In the genomic region with DNA sequence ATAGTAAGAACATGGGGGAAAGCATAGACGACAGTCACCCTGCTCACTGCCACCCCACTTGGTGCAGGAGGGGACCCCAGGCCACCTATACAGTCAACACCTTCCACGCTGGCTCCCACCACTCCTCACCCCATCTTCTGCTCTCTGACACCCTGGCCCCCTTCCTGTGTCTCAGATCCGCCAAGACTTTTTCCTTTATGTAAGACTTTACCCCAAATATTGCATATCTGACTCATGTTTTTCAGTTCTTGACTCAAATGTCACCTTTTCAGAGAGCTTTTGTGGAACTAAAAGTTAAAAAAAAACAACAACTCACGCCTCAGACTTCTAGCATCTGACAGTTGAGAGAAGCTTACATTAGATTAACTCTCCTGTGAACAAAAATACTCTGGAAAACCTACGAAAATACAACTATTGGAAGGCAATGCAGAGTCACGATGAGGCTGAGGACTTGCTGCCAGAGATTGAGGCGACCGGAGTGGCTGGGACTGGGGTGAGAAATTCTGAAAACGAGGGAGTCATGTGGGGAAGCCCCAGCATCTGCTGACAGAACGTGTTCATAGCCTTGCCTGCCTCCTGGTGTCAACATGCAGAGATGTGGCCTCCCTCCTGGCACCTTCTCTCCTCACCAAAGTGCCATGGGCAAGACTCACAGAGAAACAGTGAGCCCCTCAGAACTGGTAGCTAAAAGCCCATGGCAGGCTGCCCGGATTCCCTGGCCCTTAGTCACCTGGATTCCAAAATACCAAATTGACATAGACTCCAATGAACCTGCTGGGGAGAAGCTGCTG, we compare ENCODE assay signal across 8 cellular contexts. TPM values are rescaled to one million over a fixed set of nuclear protein-coding genes. Genes with fewer than 3 reads are reported as not detected.
DNase-seq lines count a peak whose midpoint lies in the region; ATAC-seq and TF ChIP-seq lines count a peak whose summit lies in the region.

No MANE protein-coding gene starts in this region.

- H2BK120ac ChIP-seq in neuronal stem cell (ENCODE audit: low read depth, low read length): no peak overlapping the region

- H3K27me3 Mint-ChIP-seq in activated T-cell treated with anti-CD3 and anti-CD28 coated beads, Interleukin-2, amount 50 U/mL, for 72 hours (ENCODE audit: low read depth): peaks cover 31% of the 10 kb centered on the region

- H4K8ac ChIP-seq in neuronal stem cell (ENCODE audit: low read depth, low read length): no peak overlapping the region

- DNase-seq in A673 (ENCODE audit: low spot score) (peak; percentile 8), neuronal stem cell (ENCODE audit: low spot score) (no peak), tibial nerve (ENCODE audit: low spot score in 2 of 2) (no peak), NCI-H1092 (lab: John Stamatoyannopoulos, UW) (no peak)
- DNase-seq in activated T-cell treated with anti-CD3 and anti-CD28 coated beads, Interleukin-2, amount 50 U/mL, for 72 hours: peak; percentile 71 to 74
- peak; percentile 8 for DNase-seq in stimulated activated CD8-positive, alpha-beta memory T cell treated with anti-CD3 and anti-CD28 coated beads, Interleukin-4, amount 100 ng/mL, for 24 hours (ENCODE audit: low read depth)

- no peak overlapping the region for H2AFZ ChIP-seq in neuronal stem cell (ENCODE audit: low read length)

- no peak overlapping the region for H3K9ac ChIP-seq in neuronal stem cell (ENCODE audit: low read depth, low read length, poor library complexity)

- H3K27ac ChIP-seq in A673 (ENCODE audit: low read depth, low read length, poor library complexity, severe bottlenecking) (no peak overlapping the region), neuronal stem cell (replicated peaks; ENCODE audit: low read length) (no peak overlapping the region), tibial nerve (no peak overlapping the region)

- H2AK5ac ChIP-seq in neuronal stem cell (ENCODE audit: low read depth, low read length): no peak overlapping the region

- ATAC-seq in GM19035 (IDR thresholded peaks at IDR 0.05; ENCODE audit: unreplicated experiment): peak; percentile 85
- ATAC-seq in HG03039 (IDR thresholded peaks at IDR 0.05; ENCODE audit: unreplicated experiment): peak; percentile 63
- ATAC-seq in activated T-cell treated with anti-CD3 and anti-CD28 coated beads, Interleukin-2, amount 50 U/mL, for 72 hours (replicated peaks in 1 of 2): peak; percentile 93 to 95

- H3K18ac ChIP-seq in neuronal stem cell (ENCODE audit: low read length): no peak overlapping the region

- TF ChIP-seq CTCF in A673 (conservative IDR thresholded peaks at IDR 0.05; ENCODE audit: low read depth, low read length) (no peak), tibial nerve (IDR thresholded peaks at IDR 0.05) (no peak)

- no TSS peak for BruUV-seq in A673 (replicated peaks; lab: Mats Ljungman, UMichigan)

- H3K14ac ChIP-seq in neuronal stem cell (ENCODE audit: low read length): no peak overlapping the region

- H3K4me3 Mint-ChIP-seq in activated T-cell treated with anti-CD3 and anti-CD28 coated beads, Interleukin-2, amount 50 U/mL, for 72 hours: peak overlapping the region; percentile 53 to 88

- POLR2A ChIA-PET in A673 (lab: Charles Lee; ENCODE audit: low non-redundant PET): no interaction called here

- CTCF ChIA-PET in A673 (lab: Charles Lee): no interaction called here

- H3K36me3 ChIP-seq in A673 (ENCODE audit: insufficient read depth, low read length, poor library complexity, severe bottlenecking): no peaks in the 10 kb centered on the region
- H3K36me3 ChIP-seq in neuronal stem cell (replicated peaks in 1 of 2; ENCODE audit: control insufficient read depth in 2 of 2, insufficient read depth in 2 of 2, low read length in 2 of 2): no peaks in the 10 kb centered on the region
- H3K36me3 ChIP-seq in tibial nerve: no peaks in the 10 kb centered on the region

- no CpG with 5 or more reads among the region's 11 CpGs for WGBS in neuronal stem cell (ENCODE audit: extremely low coverage in 2 of 2, insufficient read length in 2 of 2, insufficient replicate concordance in 1 of 2), 2 donors
- WGBS in tibial nerve, 2 donors: 70 to 76% methylated on average over 11 of the region's 11 CpGs

- no peak overlapping the region for H4K91ac ChIP-seq in neuronal stem cell (ENCODE audit: low read depth, low read length, poor library complexity)

- no peaks in the 10 kb centered on the region for H3K27me3 ChIP-seq in A673 (replicated peaks; ENCODE audit: insufficient read depth, low read depth, low read length, poor library complexity)
- H3K27me3 ChIP-seq in neuronal stem cell (ENCODE audit: control insufficient read depth in 3 of 3, insufficient read depth in 3 of 3, low read depth in 1 of 3, low read length in 3 of 3): no peaks in the 10 kb centered on the region
- H3K27me3 ChIP-seq in tibial nerve: no peaks in the 10 kb centered on the region

- H3K4me1 Mint-ChIP-seq in activated T-cell treated with anti-CD3 and anti-CD28 coated beads, Interleukin-2, amount 50 U/mL, for 72 hours (ENCODE audit: low read depth): peaks cover 23% of the 10 kb centered on the region

- intact Hi-C loops in A673 (cut with micrococcal nuclease; ENCODE audit: unreplicated experiment): no loop called here

- H3K23ac ChIP-seq in neuronal stem cell (ENCODE audit: low read depth, low read length, poor library complexity): no peak overlapping the region

- no peaks in the 10 kb centered on the region for H3K9me3 ChIP-seq in A673 (ENCODE audit: low read depth, low read length, poor library complexity, severe bottlenecking)
- peaks cover 0 to 4% of the 10 kb centered on the region in 2 donors for H3K9me3 ChIP-seq in neuronal stem cell (replicated peaks in 1 of 2; ENCODE audit: control insufficient read depth in 2 of 2, insufficient read depth in 1 of 2, low read depth in 1 of 2, low read length in 2 of 2)
- peaks cover 0 to 26% (median 0%) of the 10 kb centered on the region in 4 donors for H3K9me3 ChIP-seq in tibial nerve

- H3K9me3 Mint-ChIP-seq in activated T-cell treated with anti-CD3 and anti-CD28 coated beads, Interleukin-2, amount 50 U/mL, for 72 hours: peaks cover 0 to 3% of the 10 kb centered on the region in 2 donors

- peaks cover 0 to 1% of the 10 kb centered on the region in 2 donors for H3K36me3 Mint-ChIP-seq in activated T-cell treated with anti-CD3 and anti-CD28 coated beads, Interleukin-2, amount 50 U/mL, for 72 hours (ENCODE audit: insufficient read depth in 2 of 2)

- H3K4me2 ChIP-seq in neuronal stem cell (ENCODE audit: insufficient read depth, low read length, poor library complexity, severe bottlenecking): no peak overlapping the region

- TF ChIP-seq EP300 in tibial nerve (IDR thresholded peaks at IDR 0.05): no peak

- H3K4me3 ChIP-seq in A673 (ENCODE audit: low read depth, low read length, poor library complexity, severe bottlenecking) (no peak overlapping the region), neuronal stem cell (ENCODE audit: low read length in 2 of 2) (no peak overlapping the region), tibial nerve (no peak overlapping the region)

- H3K79me1 ChIP-seq in neuronal stem cell (ENCODE audit: low read depth, low read length): no peaks in the 10 kb centered on the region

- H3K4me1 ChIP-seq in A673 (ENCODE audit: insufficient read depth, low read length, poor library complexity, severe bottlenecking) (no peaks in the 10 kb centered on the region), neuronal stem cell (ENCODE audit: control insufficient read depth in 2 of 2, insufficient read depth in 1 of 2, low read depth in 1 of 2, low read length in 2 of 2) (no peaks in the 10 kb centered on the region), tibial nerve (peaks cover 0 to 3% (median 0%) of the 10 kb centered on the region in 4 donors)

- no peak overlapping the region for H2BK5ac ChIP-seq in neuronal stem cell (ENCODE audit: low read length)

- TF ChIP-seq POLR2A in tibial nerve (IDR thresholded peaks at IDR 0.05): no peak

- no peak overlapping the region for H3K4ac ChIP-seq in neuronal stem cell (ENCODE audit: low read length)

- peak overlapping the region; percentile 87 for H3K27ac Mint-ChIP-seq in activated T-cell treated with anti-CD3 and anti-CD28 coated beads, Interleukin-2, amount 50 U/mL, for 72 hours

- no peak overlapping the region for H2BK12ac ChIP-seq in neuronal stem cell (ENCODE audit: low read length)

- no peak overlapping the region for H2BK15ac ChIP-seq in neuronal stem cell (ENCODE audit: low read length)

RNA-seq across cellular contexts. Expression of a gene that starts 22.4 kb away (rescaled TPM):
- not detected in 2 replicates for total RNA-seq in A673 (2021)
- total RNA-seq in activated T-cell treated with anti-CD3 and anti-CD28 coated beads, Interleukin-2, amount 50 U/mL, for 72 hours: not detected
- polyA plus RNA-seq in neuronal stem cell (2013, experiment 1 of 2): not detected
- not detected for polyA plus RNA-seq in neuronal stem cell (2013, experiment 2 of 2)
- total RNA-seq in tibial nerve: 1 to 10 TPM in 1 of 4 donors, not detected in 3; 1.9 TPM

RNA-seq across cellular contexts. Expression of a gene that starts 59.5 kb away (rescaled TPM):
- total RNA-seq in A673 (2021) (not detected in 2 replicates), tibial nerve (1 to 10 TPM in 2 of 4 donors, under 1 TPM in 2; under 0.01 to 2.9 (median 0.96) TPM)
- not detected for total RNA-seq in activated T-cell treated with anti-CD3 and anti-CD28 coated beads, Interleukin-2, amount 50 U/mL, for 72 hours
- not detected for polyA plus RNA-seq in neuronal stem cell (2013, experiment 1 of 2)
- polyA plus RNA-seq in neuronal stem cell (2013, experiment 2 of 2): not detected

Comparison
In these comparisons a context has a peak if more than half of its experiments do, and no peak if none do; other contexts are left out.
1. DNase-seq: peak in A673 (single experiment), activated T-cell treated with anti-CD3 and anti-CD28 coated beads, Interleukin-2, amount 50 U/mL, for 72 hours (2 of 2) and stimulated activated CD8-positive, alpha-beta memory T cell treated with anti-CD3 and anti-CD28 coated beads, Interleukin-4, amount 100 ng/mL, for 24 hours (single experiment); none in neuronal stem cell (single experiment), tibial nerve (0 of 2) and NCI-H1092 (single experiment).
2. Peak in every context shown above with its lines, with median percentiles within 50 percentile points of each other: ATAC-seq.